27 cellular contexts compared by ENCODE assay signal in genomic region chr15:80605591-80606150, GRCh38.
"Had no signal": no experiment of that assay in that cellular context is flagged by ENCODE, and none has a peak within 500 bp of the region (broad histone marks: within the 10 kb centered on the region; RNA-seq: fewer than 3 reads in every experiment).

No MANE protein-coding gene starts in this region.

- H3K27ac ChIP-seq: body of pancreas, breast epithelium, SJCRH30, SK-N-MC had no signal

- H3K9me3 Mint-ChIP-seq: activated CD4-positive, alpha-beta T cell treated with anti-CD3 and anti-CD28 coated beads, Interleukin-2, amount 10 ng/mL, durations not matched to agents 24 days and 14 days; activated CD8-positive, alpha-beta T cell treated with anti-CD3 and anti-CD28 coated beads for 36 hours; activated naive CD8-positive, alpha-beta T cell treated with anti-CD3 and anti-CD28 coated beads for 36 hours; activated T-cell treated with anti-CD3 and anti-CD28 coated beads, Interleukin-2, amount 50 U/mL, for 72 hours; activated T-helper 17 cell treated with anti-CD3 and anti-CD28 coated beads, Interleukin-2, amount 50 U/mL, for 72 hours had no signal

- H3K36me3 Mint-ChIP-seq: activated naive CD8-positive, alpha-beta T cell treated with anti-CD3 and anti-CD28 coated beads for 36 hours had no signal

- H3K9me3 ChIP-seq: body of pancreas, breast epithelium, MG63, SJCRH30 had no signal

- H3K36me3 ChIP-seq: breast epithelium, MG63, SJCRH30 had no signal

- H3K4me1 ChIP-seq: breast epithelium, SJCRH30 had no signal

- H3K4me1 Mint-ChIP-seq: activated CD4-positive, alpha-beta T cell treated with anti-CD3 and anti-CD28 coated beads, Interleukin-2, amount 10 ng/mL, durations not matched to agents 24 days and 14 days; activated naive CD8-positive, alpha-beta T cell treated with anti-CD3 and anti-CD28 coated beads for 36 hours; activated T-helper 17 cell treated with anti-CD3 and anti-CD28 coated beads, Interleukin-2, amount 50 U/mL, for 72 hours had no signal

- DNase-seq: activated CD4-positive, alpha-beta T cell treated with anti-CD3 and anti-CD28 coated beads, Interleukin-2, amount 10 ng/mL, durations not matched to agents 24 days and 14 days; activated CD4-positive, alpha-beta T cell treated with anti-CD3 and anti-CD28 coated beads, Interleukin-2, amount 50 U/mL, for 4 hours; activated CD8-positive, alpha-beta T cell treated with anti-CD3 and anti-CD28 coated beads for 36 hours; activated naive CD4-positive, alpha-beta T cell; activated naive CD4-positive, alpha-beta T cell treated with anti-CD3 and anti-CD28 coated beads, Interleukin-2, amount 50 U/mL, for 16 hours; activated naive CD8-positive, alpha-beta T cell treated with anti-CD3 and anti-CD28 coated beads for 36 hours; activated T-cell treated with anti-CD3 and anti-CD28 coated beads, Interleukin-2, amount 50 U/mL, for 1 hour; activated T-cell treated with anti-CD3 and anti-CD28 coated beads, Interleukin-2, amount 50 U/mL, for 72 hours; amniotic stem cell; body of pancreas; Kasumi-1; KBM-7; MG63; NCI-H1048; NCI-H1105 treated with DMSO at 0.1 percent for 48 hours; NCI-H1436; NCI-H1694 treated with DMSO at 0.1 percent for 48 hours; NCI-H2029; NCI-H345; NCI-H524 treated with DMSO at 0.1 percent for 48 hours; SHP77; SJCRH30; T1000 had no signal

- H3K4me3 ChIP-seq: body of pancreas, breast epithelium, MG63, SJCRH30, SK-N-MC had no signal

- H3K4me3 Mint-ChIP-seq: activated CD4-positive, alpha-beta T cell treated with anti-CD3 and anti-CD28 coated beads, Interleukin-2, amount 10 ng/mL, durations not matched to agents 24 days and 14 days; activated CD8-positive, alpha-beta T cell treated with anti-CD3 and anti-CD28 coated beads for 36 hours; activated naive CD8-positive, alpha-beta T cell treated with anti-CD3 and anti-CD28 coated beads for 36 hours; activated T-cell treated with anti-CD3 and anti-CD28 coated beads, Interleukin-2, amount 50 U/mL, for 72 hours; activated T-helper 17 cell treated with anti-CD3 and anti-CD28 coated beads, Interleukin-2, amount 50 U/mL, for 72 hours had no signal

- H3K27me3 ChIP-seq: body of pancreas, breast epithelium, MG63 had no signal

- ATAC-seq: activated CD8-positive, alpha-beta T cell treated with anti-CD3 and anti-CD28 coated beads for 36 hours; activated T-cell treated with anti-CD3 and anti-CD28 coated beads, Interleukin-2, amount 50 U/mL, for 72 hours; activated T-helper 17 cell treated with anti-CD3 and anti-CD28 coated beads, Interleukin-2, amount 50 U/mL, for 72 hours; body of pancreas; Panc1 had no signal

- H3K27ac Mint-ChIP-seq: activated CD4-positive, alpha-beta T cell treated with anti-CD3 and anti-CD28 coated beads, Interleukin-2, amount 10 ng/mL, durations not matched to agents 24 days and 14 days; activated CD8-positive, alpha-beta T cell treated with anti-CD3 and anti-CD28 coated beads for 36 hours; activated naive CD8-positive, alpha-beta T cell treated with anti-CD3 and anti-CD28 coated beads for 36 hours; activated T-cell treated with anti-CD3 and anti-CD28 coated beads, Interleukin-2, amount 50 U/mL, for 72 hours; activated T-helper 17 cell treated with anti-CD3 and anti-CD28 coated beads, Interleukin-2, amount 50 U/mL, for 72 hours had no signal
